22 cellular contexts compared by ENCODE assay signal in genomic region chr3:177689077-177689476, GRCh38.
"Had no signal": no experiment of that assay in that cellular context is flagged by ENCODE, and none has a peak within 500 bp of the region (broad histone marks: within the 10 kb centered on the region; RNA-seq: fewer than 3 reads in every experiment).

No MANE protein-coding gene starts in this region.

- ATAC-seq: gastroesophageal sphincter, heart right ventricle, left cardiac atrium, left lung, left ventricle myocardium superior, lower lobe of right lung, mucosa of descending colon had no signal

- H3K9me3 ChIP-seq: esophagus muscularis mucosa, gastroesophageal sphincter, heart right ventricle, left lung, lower lobe of right lung, mucosa of descending colon had no signal

- H3K4me3 ChIP-seq: coronary artery, esophagus muscularis mucosa, gastroesophageal sphincter, heart right ventricle, left lung, lower lobe of right lung, mucosa of descending colon had no signal

- DNase-seq: dermis blood vessel endothelial cell; dorsolateral prefrontal cortex; effector CD4-positive, alpha-beta T cell; effector memory CD4-positive, alpha-beta T cell; heart right ventricle; hippocampal formation; left cardiac atrium; left lung; left ventricle myocardium superior; lower lobe of right lung; mesenchymal stem cell; mucosa of descending colon; naive B cell had no signal

- H3K27me3 ChIP-seq: dorsolateral prefrontal cortex, esophagus muscularis mucosa, foreskin keratinocyte, gastroesophageal sphincter, heart right ventricle, left lung had no signal

- FAIRE-seq: colon, endothelial cell of umbilical vein, frontal cortex, islet of Langerhans, keratinocyte had no signal

- H3K4me1 ChIP-seq: foreskin keratinocyte, gastroesophageal sphincter, left lung, lower lobe of right lung had no signal

- H3K36me3 ChIP-seq: esophagus muscularis mucosa, gastroesophageal sphincter, heart right ventricle, left lung, lower lobe of right lung had no signal

- H3K27ac ChIP-seq: coronary artery, esophagus muscularis mucosa, foreskin keratinocyte, gastroesophageal sphincter, heart right ventricle, left lung, lower lobe of right lung had no signal
